11 cellular contexts compared by ENCODE assay signal in genomic region chr14:71117839-71118743, GRCh38.
DNase-seq lines count a peak whose midpoint lies in the region; ATAC-seq, FAIRE-seq and TF ChIP-seq lines count a peak whose summit lies in the region.
"Had no signal": no experiment of that assay in that cellular context is flagged by ENCODE, and none has a peak within 500 bp of the region (broad histone marks: within the 10 kb centered on the region; RNA-seq: fewer than 3 reads in every experiment).

No MANE protein-coding gene starts in this region.

- peak; percentile 94 for ATAC-seq in PC-3
- peak; percentile 57 to 78 (median 66) for ATAC-seq in pancreas
- no peak for ATAC-seq in HG02759 (IDR thresholded peaks at IDR 0.05; ENCODE audit: unreplicated experiment)
- ATAC-seq: Panc1 had no signal

- H3K4me1 ChIP-seq in PC-3 (ENCODE audit: insufficient read depth, low read length), result peaks cover 33% of the 10 kb centered on the region
- H3K4me1 ChIP-seq in pancreas, result peaks cover 0 to 17% (median 7%) of the 10 kb centered on the region in 3 donors
- H3K4me1 ChIP-seq: left ventricle myocardium inferior had no signal

- H3K27me3 ChIP-seq in PC-3 (ENCODE audit: low read length) (no peaks in the 10 kb centered on the region), pancreas (no peaks in the 10 kb centered on the region)

- no peaks in the 10 kb centered on the region for H4K20me1 ChIP-seq in PC-3 (ENCODE audit: low read length)

- H3K4me2 ChIP-seq in PC-3 (ENCODE audit: low read length), result peak overlapping the region; percentile 64

- CTCF ChIA-PET in PC-3 (lab: Charles Lee), result interaction anchor here (1.2 kb wide), 1 partner anchor 635 kb away, joined by 4 read pairs; no protein-coding TSS in a partner anchor

- H3K9me3 ChIP-seq in PC-3 (ENCODE audit: low read length), result no peaks in the 10 kb centered on the region
- no peaks in the 10 kb centered on the region for H3K9me3 ChIP-seq in pancreas

- TF ChIP-seq CTCF in PC-3 (conservative IDR thresholded peaks at IDR 0.05; ENCODE audit: low read depth, low read length), result no peak
- no peak for TF ChIP-seq CTCF in epithelial cell of esophagus (IDR thresholded peaks at IDR 0.05; ENCODE audit: insufficient read depth, low read depth, low read length, missing control alignments)
- no peak for TF ChIP-seq CTCF in pancreas (IDR thresholded peaks at IDR 0.05)

- H3K9me2 ChIP-seq in PC-3 (replicated peaks; ENCODE audit: low read length), result no peaks in the 10 kb centered on the region

- WGBS in pancreas, 2 donors, result 43 to 56% methylated on average over 10 of the region's 10 CpGs

- FAIRE-seq in GM12891 (lab: Jason Lieb, UNC) (no peak), pancreas (lab: Jason Lieb, UNC) (no peak)

- H3K4me3 ChIP-seq in PC-3 (ENCODE audit: low read length), result peak overlapping the region; percentile 14; the same call in 1 of the 2 replicates
- H3K4me3 ChIP-seq in epithelial cell of esophagus (ENCODE audit: low read length), result no peak overlapping the region
- no peak overlapping the region for H3K4me3 ChIP-seq in pancreas
- H3K4me3 ChIP-seq: left ventricle myocardium inferior had no signal

- H3K36me3 ChIP-seq in PC-3 (ENCODE audit: low read depth, low read length) (no peaks in the 10 kb centered on the region), pancreas (no peaks in the 10 kb centered on the region)
- H3K36me3 ChIP-seq: left ventricle myocardium inferior had no signal

- intact Hi-C loops in PC-3 (cut with micrococcal nuclease), result no loop called here
- intact Hi-C loops in pancreas (cut with DNase I), result no loop called here
- intact Hi-C loops in posterior cingulate gyrus (cut with DNase I), result no loop called here
- intact Hi-C loops in cardiac septum (cut with DNase I), result no loop called here

- DNase-seq in GM12891 (ENCODE audit: insufficient read length, low spot score) (no peak), PC-3 (peak; percentile 95), epithelial cell of esophagus (ENCODE audit: low read depth) (peak; percentile 95), pancreas (peak in 1 of 6 donors; percentile 30), posterior cingulate gyrus (no peak), cardiac septum (ENCODE audit: low spot score) (no peak), SK-N-DZ (ENCODE audit: low spot score) (no peak)
- DNase-seq: activated gamma-delta T cell treated with Interleukin-2 at 50 U/mL for 16 hours, left ventricle myocardium inferior had no signal

- H3K27ac ChIP-seq in PC-3 (ENCODE audit: low read length) (peak overlapping the region; percentile 89), pancreas (peak overlapping the region; percentile 3 to 69 (median 32))
- H3K27ac ChIP-seq: left ventricle myocardium inferior had no signal

- TF ChIP-seq POLR2A in GM12891 (IDR thresholded peaks at IDR 0.05; ENCODE audit: low read depth, low read length), result no peak

- peak overlapping the region; percentile 13 for H2AFZ ChIP-seq in PC-3 (ENCODE audit: low read length)

- H3F3A ChIP-seq in PC-3 (ENCODE audit: low read length, unreplicated experiment), result peaks cover 4% of the 10 kb centered on the region

- TSS peak; percentile 96 for BruUV-seq in PC-3 (replicated peaks; lab: Mats Ljungman, UMichigan)

- H3K9ac ChIP-seq in PC-3 (ENCODE audit: low read length), result peak overlapping the region; percentile 59

- POLR2A ChIA-PET in PC-3 (lab: Charles Lee; ENCODE audit: unreplicated experiment), result interaction anchor here (0.6 to 1.1 kb wide), 4 partner anchors 12 to 1479 kb away, joined by 3 to 8 read pairs (median 4); no protein-coding TSS in a partner anchor

- no peaks in the 10 kb centered on the region for H3K79me2 ChIP-seq in PC-3 (ENCODE audit: low read length)

TF ChIP-seq in GM12891, 5 proteins besides CTCF, POLR2A, EP300 and RAD21:
- TF ChIP-seq POU2F2 (IDR thresholded peaks at IDR 0.05; ENCODE audit: low read depth, low read length), result 0 out of 2 replicates have a peak, but pooled peaks have one; percentile 44
- TF ChIP-seq TAF1 (IDR thresholded peaks at IDR 0.05; ENCODE audit: low read depth, low read length), result no peak

Comparison
In these comparisons a context has a peak if more than half of its experiments do, and no peak if none do; other contexts are left out.
1. DNase-seq: peak in PC-3 (single experiment) and epithelial cell of esophagus (single experiment); none in GM12891 (single experiment), posterior cingulate gyrus (0 of 10), cardiac septum (single experiment) and SK-N-DZ (single experiment).